Comparison of ENCODE assay signal across 20 cellular contexts in the genomic region with DNA sequence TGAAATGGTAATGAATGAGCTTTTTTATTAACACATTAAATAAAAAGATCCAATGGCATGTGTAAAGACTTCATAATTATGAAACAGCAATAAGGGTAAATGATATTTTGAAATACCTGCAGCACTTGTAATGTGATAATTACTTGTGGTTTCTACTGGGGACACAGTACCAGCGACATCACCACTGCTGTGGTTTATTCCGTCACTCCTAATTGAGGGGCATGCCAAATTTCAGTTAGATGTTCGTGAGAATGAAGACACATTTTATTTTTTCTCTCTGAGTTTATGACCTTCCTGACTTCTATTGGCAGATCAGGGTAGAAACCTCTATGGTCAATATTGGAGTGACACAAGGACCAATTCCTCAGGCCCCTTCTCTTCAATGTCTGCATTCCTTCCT.
"Had no signal": no experiment of that assay in that cellular context is flagged by ENCODE, and none has a peak within 500 bp of the region (broad histone marks: within the 10 kb centered on the region; RNA-seq: fewer than 3 reads in every experiment).

No MANE protein-coding gene starts in this region.

- H3K27me3 Mint-ChIP-seq: activated CD4-positive, alpha-beta memory T cell treated with anti-CD3 and anti-CD28 coated beads, Interleukin-2, amount 10 ng/mL, durations not matched to agents 7 days and 5 days; stimulated activated naive CD8-positive, alpha-beta T cell treated with anti-CD3 and anti-CD28 coated beads, Interleukin-15, amount 100 ng/mL, for 72 hours had no signal

- ATAC-seq: activated CD8-positive, alpha-beta memory T cell treated with anti-CD3 and anti-CD28 coated beads, Interleukin-2, amount 10 ng/mL, durations not matched to agents 7 days and 5 days; heart right ventricle; stimulated activated naive CD8-positive, alpha-beta T cell treated with anti-CD3 and anti-CD28 coated beads, Interleukin-15, amount 100 ng/mL, for 72 hours had no signal

- DNase-seq: activated B cell treated with CpG ODN at 0.5 μM for 24 hours; activated CD4-positive, alpha-beta memory T cell treated with anti-CD3 and anti-CD28 coated beads, Interleukin-2, amount 10 ng/mL, durations not matched to agents 7 days and 5 days; activated CD4-positive, alpha-beta T cell treated with anti-CD3 and anti-CD28 coated beads for 4 hours; activated CD8-positive, alpha-beta memory T cell treated with anti-CD3 and anti-CD28 coated beads, Interleukin-2, amount 10 ng/mL, durations not matched to agents 7 days and 5 days; activated naive CD8-positive, alpha-beta T cell treated with anti-CD3 and anti-CD28 coated beads for 36 hours; amniotic stem cell; effector CD8-positive, alpha-beta T cell; esophagus squamous epithelium; heart right ventricle; kidney glomerular epithelial cell; left ventricle myocardium inferior; stimulated activated CD4-positive, alpha-beta T cell treated with anti-CD3 and anti-CD28 coated beads, Interleukin-2, amount 100 ng/mL, for 24 hours; stimulated activated naive CD8-positive, alpha-beta T cell treated with anti-CD3 and anti-CD28 coated beads, Interleukin-15, amount 100 ng/mL, for 72 hours; transverse colon; uterus had no signal

- H3K4me3 ChIP-seq: esophagus squamous epithelium, heart right ventricle, left ventricle myocardium inferior, neural progenitor cell, right atrium auricular region, suprapubic skin, transverse colon, uterus had no signal

- H3K4me1 Mint-ChIP-seq: activated B cell treated with CpG ODN at 0.5 μM for 24 hours had no signal

- H3K27ac Mint-ChIP-seq: activated B cell treated with CpG ODN at 0.5 μM for 24 hours; activated CD4-positive, alpha-beta memory T cell treated with anti-CD3 and anti-CD28 coated beads, Interleukin-2, amount 10 ng/mL, durations not matched to agents 7 days and 5 days; activated CD8-positive, alpha-beta memory T cell treated with anti-CD3 and anti-CD28 coated beads, Interleukin-2, amount 10 ng/mL, durations not matched to agents 7 days and 5 days; activated naive CD8-positive, alpha-beta T cell treated with anti-CD3 and anti-CD28 coated beads for 36 hours; immature natural killer cell; neural progenitor cell; progenitor cell of endocrine pancreas had no signal

- H3K36me3 ChIP-seq: esophagus squamous epithelium, heart right ventricle, left ventricle myocardium inferior, neural progenitor cell, right atrium auricular region, suprapubic skin, transverse colon, uterus had no signal

- H3K27ac ChIP-seq: esophagus squamous epithelium, heart right ventricle, left ventricle myocardium inferior, neural progenitor cell, right atrium auricular region, suprapubic skin, transverse colon, uterus had no signal

- H3K27me3 ChIP-seq: neural progenitor cell, right atrium auricular region, transverse colon, uterus had no signal

- H3K4me1 ChIP-seq: esophagus squamous epithelium, heart right ventricle, left ventricle myocardium inferior, neural progenitor cell, right atrium auricular region, transverse colon, uterus had no signal

- H3K4me3 Mint-ChIP-seq: activated B cell treated with CpG ODN at 0.5 μM for 24 hours; activated CD4-positive, alpha-beta memory T cell treated with anti-CD3 and anti-CD28 coated beads, Interleukin-2, amount 10 ng/mL, durations not matched to agents 7 days and 5 days; activated CD8-positive, alpha-beta memory T cell treated with anti-CD3 and anti-CD28 coated beads, Interleukin-2, amount 10 ng/mL, durations not matched to agents 7 days and 5 days; activated naive CD8-positive, alpha-beta T cell treated with anti-CD3 and anti-CD28 coated beads for 36 hours; immature natural killer cell; neural progenitor cell; stimulated activated naive CD8-positive, alpha-beta T cell treated with anti-CD3 and anti-CD28 coated beads, Interleukin-15, amount 100 ng/mL, for 72 hours had no signal

- H3K9me3 ChIP-seq: suprapubic skin, uterus had no signal

- H3K36me3 Mint-ChIP-seq: neural progenitor cell had no signal
